In genomic region chr7:48438196-48438595, GRCh38 we compare ENCODE assay signal across 23 cellular contexts.
"Had no signal": no experiment of that assay in that cellular context is flagged by ENCODE, and none has a peak within 500 bp of the region (broad histone marks: within the 10 kb centered on the region; RNA-seq: fewer than 3 reads in every experiment).

No MANE protein-coding gene starts in this region.

- H3K4me3 ChIP-seq: body of pancreas, cardiac muscle cell, left lung, lung, sigmoid colon, spleen, thoracic aorta, upper lobe of left lung had no signal

- DNase-seq: activated CD4-positive, alpha-beta T cell treated with anti-CD3 and anti-CD28 coated beads for 1 hour; activated CD4-positive, alpha-beta T cell treated with anti-CD3 and anti-CD28 coated beads, Interleukin-2, amount 50 U/mL, for 1 hour; activated CD8-positive, alpha-beta T cell treated with anti-CD3 and anti-CD28 coated beads, Interleukin-2, amount 10 ng/mL, durations not matched to agents 7 days and 5 days; activated naive CD4-positive, alpha-beta T cell; activated naive CD8-positive, alpha-beta T cell treated with anti-CD3 and anti-CD28 coated beads, Interleukin-2, amount 10 ng/mL, durations not matched to agents 7 days and 5 days; activated T-cell treated with anti-CD3 and anti-CD28 coated beads, Interleukin-2, amount 50 U/mL, for 1 hour; amniotic stem cell; body of pancreas; effector CD4-positive, alpha-beta T cell; immature natural killer cell; left lung; occipital lobe; sigmoid colon; spleen; stimulated activated CD4-positive, alpha-beta T cell treated with anti-CD3 and anti-CD28 coated beads, Interleukin-4, amount 100 ng/mL, for 24 hours; stimulated activated naive CD4-positive, alpha-beta T cell treated with Interleukin-2 at 50 U/mL for 16 hours; T-helper 1 cell; upper lobe of left lung; WERI-Rb-1 had no signal

- H3K9me3 ChIP-seq: body of pancreas, left lung, sigmoid colon, thoracic aorta, upper lobe of left lung had no signal

- ATAC-seq: activated CD8-positive, alpha-beta T cell treated with anti-CD3 and anti-CD28 coated beads, Interleukin-2, amount 10 ng/mL, durations not matched to agents 7 days and 5 days; activated T-helper 17 cell treated with anti-CD3 and anti-CD28 coated beads, Interleukin-2, amount 50 U/mL, for 72 hours; body of pancreas; left lung had no signal

- H3K27me3 ChIP-seq: body of pancreas, cardiac muscle cell, left lung, sigmoid colon, spleen, upper lobe of left lung had no signal

- H3K4me1 ChIP-seq: body of pancreas, left lung, sigmoid colon, spleen, upper lobe of left lung had no signal

- H3K27ac ChIP-seq: body of pancreas, cardiac muscle cell, left lung, sigmoid colon, spleen, thoracic aorta, upper lobe of left lung, WERI-Rb-1 had no signal

- H3K36me3 ChIP-seq: cardiac muscle cell, left lung, sigmoid colon, spleen, thoracic aorta, upper lobe of left lung, WERI-Rb-1 had no signal
